Comparison of ENCODE assay signal across 28 cellular contexts in genomic region chr1:60828944-60829343, GRCh38.
"Had no signal": no experiment of that assay in that cellular context is flagged by ENCODE, and none has a peak within 500 bp of the region (broad histone marks: within the 10 kb centered on the region; RNA-seq: fewer than 3 reads in every experiment).

No MANE protein-coding gene starts in this region.

- H3K4me2 ChIP-seq: smooth muscle cell had no signal

- ATAC-seq: left cardiac atrium; left lung; natural killer cell; pancreas; right cardiac atrium; stimulated activated memory B cell treated with anti-CD40 and anti-IgM and Interleukin-4, amounts not matched to agents 10 μg/mL and 1 μg/mL and 100 μg/mL, for 72 hours; stimulated activated naive CD8-positive, alpha-beta T cell treated with anti-CD3 and anti-CD28 coated beads, Interleukin-15, amount 100 ng/mL, for 72 hours had no signal

- H3K36me3 Mint-ChIP-seq: naive B cell; natural killer cell; stimulated activated memory B cell treated with anti-CD40 and anti-IgM and Interleukin-4, amounts not matched to agents 10 μg/mL and 1 μg/mL and 100 μg/mL, for 72 hours had no signal

- DNase-seq: hippocampal formation; kidney glomerular epithelial cell; left cardiac atrium; left lung; mesendoderm; naive B cell; natural killer cell; nephron progenitor cell; pancreas; posterior cingulate gyrus; retina; right cardiac atrium; stimulated activated CD4-positive, alpha-beta T cell treated with anti-CD3 and anti-CD28 coated beads, Interleukin-1b, Interleukin-23, amount 100 ng/mL, for 48 hours; stimulated activated CD4-positive, alpha-beta T cell treated with anti-CD3 and anti-CD28 coated beads, Interleukin-2, amount 100 ng/mL, for 48 hours; stimulated activated CD4-positive, alpha-beta T cell treated with anti-CD3 and anti-CD28 coated beads, Interleukin-4, amount 100 ng/mL, for 4 hours; stimulated activated CD8-positive, alpha-beta memory T cell treated with anti-CD3 and anti-CD28 coated beads, Interleukin-4, amount 100 ng/mL, for 48 hours; stimulated activated naive CD4-positive, alpha-beta T cell treated with Interleukin-2 at 50 U/mL for 16 hours; stimulated activated naive CD8-positive, alpha-beta T cell treated with anti-CD3 and anti-CD28 coated beads, Interleukin-15, amount 100 ng/mL, for 72 hours; substantia nigra; upper lobe of left lung had no signal

- H3K27ac Mint-ChIP-seq: mesothelial cell of epicardium; naive B cell; natural killer cell; nephron progenitor cell; stimulated activated memory B cell treated with anti-CD40 and anti-IgM and Interleukin-4, amounts not matched to agents 10 μg/mL and 1 μg/mL and 100 μg/mL, for 72 hours; stimulated activated naive CD8-positive, alpha-beta T cell treated with anti-CD3 and anti-CD28 coated beads, Interleukin-15, amount 100 ng/mL, for 72 hours had no signal

- H3K9me3 Mint-ChIP-seq: natural killer cell had no signal

- FAIRE-seq: keratinocyte, pancreas had no signal

- H3K4me3 Mint-ChIP-seq: mesothelial cell of epicardium; naive B cell; natural killer cell; nephron progenitor cell; stimulated activated memory B cell treated with anti-CD40 and anti-IgM and Interleukin-4, amounts not matched to agents 10 μg/mL and 1 μg/mL and 100 μg/mL, for 72 hours; stimulated activated naive CD8-positive, alpha-beta T cell treated with anti-CD3 and anti-CD28 coated beads, Interleukin-15, amount 100 ng/mL, for 72 hours had no signal

- H3K4me3 ChIP-seq: left lung, lung, pancreas, prostate gland, smooth muscle cell, tibial nerve, upper lobe of left lung, vagina had no signal

- H3K9me3 ChIP-seq: left lung, pancreas, prostate gland, tibial nerve, upper lobe of left lung, vagina had no signal

- H3K27ac ChIP-seq: left lung, pancreas, prostate gland, tibial nerve, upper lobe of left lung, vagina had no signal

- H3K27me3 ChIP-seq: left lung, pancreas, tibial nerve, upper lobe of left lung, vagina had no signal

- H3K4me1 Mint-ChIP-seq: naive B cell; nephron progenitor cell; stimulated activated memory B cell treated with anti-CD40 and anti-IgM and Interleukin-4, amounts not matched to agents 10 μg/mL and 1 μg/mL and 100 μg/mL, for 72 hours had no signal

- H3K4me1 ChIP-seq: left lung, pancreas, prostate gland, upper lobe of left lung, vagina had no signal

- H3K36me3 ChIP-seq: left lung, pancreas, prostate gland, tibial nerve, upper lobe of left lung, vagina had no signal
